Comparison of ENCODE assay signal across 8 cellular contexts in genomic region chr17:77609553-77610517, GRCh38.
DNase-seq lines count a peak whose midpoint lies in the region; ATAC-seq and TF ChIP-seq lines count a peak whose summit lies in the region.

No MANE protein-coding gene starts in this region.

- no peak overlapping the region for H3K14ac ChIP-seq in H9 (ENCODE audit: insufficient read depth, low read length)

- H3K79me1 ChIP-seq in H9 (ENCODE audit: insufficient read depth, low read depth, low read length, poor library complexity, severe bottlenecking): no peaks in the 10 kb centered on the region

- DNase-seq in H9 (peak; percentile 25), fibroblast of mammary gland (ENCODE audit: low read depth) (peak; percentile 46), NCI-H82 treated with DMSO at 0.1 percent for 48 hours (lab: John Stamatoyannopoulos, UW; ENCODE audit: unreplicated experiment) (no peak)
- DNase-seq in activated CD4-positive, alpha-beta T cell treated with anti-CD3 and anti-CD28 coated beads, Interleukin-2, amount 50 U/mL, for 1 hour: peak; percentile 54
- peak; percentile 36 to 71 for DNase-seq in stimulated activated CD4-positive, alpha-beta T cell treated with anti-CD3 and anti-CD28 coated beads, Interleukin-4, amount 100 ng/mL, for 4 hours

- H3K36me3 Mint-ChIP-seq in H9 (ENCODE audit: insufficient read depth in 1 of 3, low read depth in 3 of 3): peaks cover 0 to 2% (median 0%) of the 10 kb centered on the region in 3 experiments; a peak in 1 of 7 replicates

- no peak overlapping the region for H3K18ac ChIP-seq in H9 (ENCODE audit: insufficient read length, low read depth, low read length)

- no peak overlapping the region for H3K4me2 ChIP-seq in H9 (ENCODE audit: insufficient read depth, insufficient read length, low read length)

- H3K27me3 ChIP-seq in H9 (ENCODE audit: insufficient read depth, low read length): no peaks in the 10 kb centered on the region

- no peak overlapping the region for H4K91ac ChIP-seq in H9 (ENCODE audit: insufficient read length, low read depth, low read length)

- H3K27me3 Mint-ChIP-seq in H9 (ENCODE audit: low read depth): peaks cover 19% of the 10 kb centered on the region

- no peaks in the 10 kb centered on the region for H4K20me1 ChIP-seq in H9 (ENCODE audit: control insufficient read depth, insufficient read depth, insufficient read length)

- no peak overlapping the region for H2BK20ac ChIP-seq in H9 (ENCODE audit: low read depth, low read length, poor library complexity, severe bottlenecking)

- H2BK12ac ChIP-seq in H9 (ENCODE audit: insufficient read length, low read depth, low read length): no peak overlapping the region

- no peak overlapping the region for H3K4ac ChIP-seq in H9 (ENCODE audit: low read depth, low read length)

- no peak overlapping the region for H3T11ph ChIP-seq in H9 (ENCODE audit: low read length)

- H3K27ac Mint-ChIP-seq in H9: no peak overlapping the region

- H3K23me2 ChIP-seq in H9 (ENCODE audit: insufficient read length, low read depth, low read length, poor library complexity, severe bottlenecking): no peaks in the 10 kb centered on the region

- H3K4me3 Mint-ChIP-seq in H9: no peak overlapping the region

- H4K5ac ChIP-seq in H9 (ENCODE audit: insufficient read length, low read depth, low read length): no peak overlapping the region

- no peak overlapping the region for H2BK5ac ChIP-seq in H9 (ENCODE audit: insufficient read length, low read length)

- no peak overlapping the region for H3K56ac ChIP-seq in H9 (ENCODE audit: insufficient read length, low read depth, low read length)

- H3K4me1 Mint-ChIP-seq in H9: no peaks in the 10 kb centered on the region; a peak in 1 of 4 replicates

- no CpG with 5 or more reads among the region's 26 CpGs for WGBS in H9 (ENCODE audit: extremely low coverage, insufficient read length, low lambda C conversion rate)

- no peak overlapping the region for H3K23ac ChIP-seq in H9 (ENCODE audit: insufficient read length, low read depth, low read length)

- no peak overlapping the region for H2BK15ac ChIP-seq in H9 (ENCODE audit: low read depth, low read length)

- TF ChIP-seq CTCF in H9 (conservative IDR thresholded peaks at IDR 0.05): no peak
- TF ChIP-seq CTCF in fibroblast of mammary gland (conservative IDR thresholded peaks at IDR 0.05; ENCODE audit: control insufficient read depth, insufficient read depth, low read depth, low read length): no peak

- H3K9me3 Mint-ChIP-seq in H9: no peaks in the 10 kb centered on the region

- no peaks in the 10 kb centered on the region for H3K4me1 ChIP-seq in H9 (ENCODE audit: insufficient read depth, low read length)

- H3K79me2 ChIP-seq in H9 (ENCODE audit: insufficient read depth, low read length): no peaks in the 10 kb centered on the region

- no peak overlapping the region for H3K9ac ChIP-seq in H9 (ENCODE audit: extremely low read depth, insufficient read length, low read length)

- H3K9me3 ChIP-seq in H9 (ENCODE audit: control insufficient read depth, low read depth, low read length): no peaks in the 10 kb centered on the region

- H3K4me3 ChIP-seq in fibroblast of mammary gland (ENCODE audit: control insufficient read depth, low read depth, low read length): no peak overlapping the region

- no peak overlapping the region for H2BK120ac ChIP-seq in H9 (ENCODE audit: low read depth, low read length, poor library complexity, severe bottlenecking)

- H4K8ac ChIP-seq in H9 (replicated peaks; ENCODE audit: insufficient read length, low read depth, low read length): no peak overlapping the region

- no peak for ATAC-seq in GM21381 (IDR thresholded peaks at IDR 0.05; ENCODE audit: unreplicated experiment)
- ATAC-seq in HG03108 (IDR thresholded peaks at IDR 0.05; ENCODE audit: unreplicated experiment): no peak
- no peak for ATAC-seq in HG03571 (IDR thresholded peaks at IDR 0.05; ENCODE audit: unreplicated experiment)

- no peak overlapping the region for H3K27ac ChIP-seq in H9 (ENCODE audit: insufficient read length, low read depth, low read length)

- no peak overlapping the region for H2AFZ ChIP-seq in H9 (ENCODE audit: low read length)

- H2AK5ac ChIP-seq in H9 (ENCODE audit: insufficient read length, low read length): no peak overlapping the region
